32 cellular contexts compared by ENCODE assay signal in the genomic region with DNA sequence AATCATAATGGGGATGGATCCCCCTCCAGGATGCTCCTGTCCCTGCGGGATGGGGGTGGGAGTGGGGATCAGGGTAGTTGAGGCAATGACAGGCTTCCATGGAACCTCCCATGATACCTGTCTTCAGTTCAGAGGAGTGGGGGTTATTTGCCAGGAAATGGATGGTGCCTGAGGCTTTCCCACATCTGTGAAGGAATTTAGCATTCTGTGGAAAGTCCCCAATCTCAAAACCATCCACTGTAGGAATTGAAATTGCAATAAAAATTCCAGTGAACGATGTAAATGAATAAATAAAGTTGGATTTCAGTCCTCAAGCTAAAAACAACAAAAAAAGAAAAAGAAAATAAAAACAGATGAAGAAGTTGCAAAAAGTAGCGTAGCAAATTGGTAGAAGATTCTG.
"Had no signal": no experiment of that assay in that cellular context is flagged by ENCODE, and none has a peak within 500 bp of the region (broad histone marks: within the 10 kb centered on the region; RNA-seq: fewer than 3 reads in every experiment).

No MANE protein-coding gene starts in this region.

- H3K27me3 ChIP-seq: adrenal gland, body of pancreas, esophagus muscularis mucosa, foreskin keratinocyte, gastrocnemius medialis, heart left ventricle had no signal

- H3K27ac ChIP-seq: adrenal gland, body of pancreas, esophagus muscularis mucosa, foreskin keratinocyte, gastrocnemius medialis, WERI-Rb-1 had no signal

- ATAC-seq: activated CD4-positive, CD25-positive, alpha-beta regulatory T cell treated with anti-CD3 and anti-CD28 coated beads, Interleukin-2, amount 50 U/mL, for 24 hours; activated CD8-positive, alpha-beta T cell treated with anti-CD3 and anti-CD28 coated beads for 36 hours; activated naive CD8-positive, alpha-beta T cell treated with anti-CD3 and anti-CD28 coated beads, Interleukin-2, amount 50 U/mL, for 24 hours; activated T-cell treated with anti-CD3 and anti-CD28 coated beads, Interleukin-2, amount 50 U/mL, for 4 hours; activated T-helper 17 cell treated with anti-CD3 and anti-CD28 coated beads, Interleukin-2, amount 50 U/mL, for 72 hours; body of pancreas; effector memory CD8-positive, alpha-beta T cell; foreskin keratinocyte; gastrocnemius medialis; heart left ventricle; T-helper 17 cell had no signal

- H3K4me3 ChIP-seq: adrenal gland, body of pancreas, esophagus muscularis mucosa, gastrocnemius medialis, heart left ventricle had no signal

- H3K4me1 ChIP-seq: adrenal gland, body of pancreas, foreskin keratinocyte, gastrocnemius medialis had no signal

- DNase-seq: activated B cell treated with CpG ODN at 0.5 μM for 24 hours; activated CD4-positive, alpha-beta T cell treated with anti-CD3 and anti-CD28 coated beads for 48 hours; activated CD4-positive, alpha-beta T cell treated with anti-CD3 and anti-CD28 coated beads, Interleukin-2, amount 50 U/mL, for 1 hour; activated CD4-positive, alpha-beta T cell treated with anti-CD3 and anti-CD28 coated beads, Interleukin-2, amount 50 U/mL, for 48 hours; activated CD8-positive, alpha-beta memory T cell treated with anti-CD3 and anti-CD28 coated beads for 24 hours; activated CD8-positive, alpha-beta T cell treated with anti-CD3 and anti-CD28 coated beads for 36 hours; activated effector memory CD4-positive, alpha-beta T cell treated with Interleukin-2 at 50 U/mL for 16 hours; activated gamma-delta T cell treated with Interleukin-2 at 50 U/mL for 16 hours; activated naive CD4-positive, alpha-beta T cell treated with Interleukin-2 at 50 U/mL for 16 hours; activated naive CD8-positive, alpha-beta T cell treated with anti-CD3 and anti-CD28 coated beads for 36 hours; activated naive CD8-positive, alpha-beta T cell treated with anti-CD3 and anti-CD28 coated beads, Interleukin-2, amount 50 U/mL, for 24 hours; activated T-cell treated with anti-CD3 and anti-CD28 coated beads, Interleukin-2, amount 50 U/mL, for 4 hours; adrenal gland; amygdala; aorta; body of pancreas; caudate nucleus; cortex of kidney; dermis blood vessel endothelial cell; effector CD4-positive, alpha-beta T cell; effector memory CD8-positive, alpha-beta T cell; erythroblast; foreskin keratinocyte; gastrocnemius medialis; glutamatergic neuron; heart left ventricle; T-helper 17 cell; T1000; WERI-Rb-1 had no signal

- H3K9me3 ChIP-seq: adrenal gland, body of pancreas, esophagus muscularis mucosa, gastrocnemius medialis had no signal

- H3K36me3 ChIP-seq: adrenal gland, esophagus muscularis mucosa, gastrocnemius medialis, WERI-Rb-1 had no signal
